Comparison of ENCODE assay signal across 28 cellular contexts in the genomic region with DNA sequence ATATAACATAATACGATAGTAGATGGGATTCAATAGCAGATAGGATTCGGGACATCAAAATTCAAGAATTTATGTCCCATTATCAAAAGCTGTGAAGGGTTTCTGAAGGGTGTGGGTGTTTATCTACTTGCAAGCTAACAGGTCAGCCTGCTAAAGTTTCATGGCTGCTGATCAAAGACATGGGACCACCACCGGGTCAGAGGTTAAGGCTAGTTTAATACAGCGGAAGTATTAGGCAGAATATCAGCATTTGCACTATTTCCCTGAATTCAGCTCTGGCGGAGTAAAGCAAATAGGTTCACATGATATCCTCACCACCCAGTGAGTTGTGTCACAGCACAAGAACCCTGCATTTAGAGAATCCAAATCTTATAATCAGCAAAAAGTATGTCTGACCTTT.
"Had no signal": no experiment of that assay in that cellular context is flagged by ENCODE, and none has a peak within 500 bp of the region (broad histone marks: within the 10 kb centered on the region; RNA-seq: fewer than 3 reads in every experiment).

No MANE protein-coding gene starts in this region.

- H3K4me1 Mint-ChIP-seq: mesothelial cell of epicardium; naive B cell; natural killer cell; stimulated activated memory B cell treated with anti-CD40 and anti-IgM and Interleukin-4, amounts not matched to agents 10 μg/mL and 1 μg/mL and 100 μg/mL, for 72 hours; stimulated activated naive CD8-positive, alpha-beta T cell treated with anti-CD3 and anti-CD28 coated beads, Interleukin-15, amount 100 ng/mL, for 72 hours had no signal

- DNase-seq: heart left ventricle; hippocampal formation; kidney; left colon; left lung; mesendoderm; naive B cell; natural killer cell; nucleus accumbens; pancreas; posterior cingulate gyrus; retina; right cardiac atrium; sigmoid colon; stimulated activated CD4-positive, alpha-beta T cell treated with anti-CD3 and anti-CD28 coated beads, Interleukin-1b, Interleukin-23, amount 100 ng/mL, for 48 hours; stimulated activated CD4-positive, alpha-beta T cell treated with anti-CD3 and anti-CD28 coated beads, Interleukin-2, amount 100 ng/mL, for 48 hours; stimulated activated CD4-positive, alpha-beta T cell treated with anti-CD3 and anti-CD28 coated beads, Interleukin-4, amount 100 ng/mL, for 4 hours; stimulated activated CD8-positive, alpha-beta memory T cell treated with anti-CD3 and anti-CD28 coated beads, Interleukin-4, amount 100 ng/mL, for 48 hours; stimulated activated naive CD4-positive, alpha-beta T cell treated with Interleukin-2 at 50 U/mL for 16 hours; stimulated activated naive CD8-positive, alpha-beta T cell treated with anti-CD3 and anti-CD28 coated beads, Interleukin-15, amount 100 ng/mL, for 72 hours; substantia nigra; uterus had no signal

- H3K27ac ChIP-seq: heart left ventricle, left lung, pancreas, prostate gland, sigmoid colon, tibial nerve, uterus had no signal

- H3K4me3 Mint-ChIP-seq: mesothelial cell of epicardium; naive B cell; natural killer cell; stimulated activated memory B cell treated with anti-CD40 and anti-IgM and Interleukin-4, amounts not matched to agents 10 μg/mL and 1 μg/mL and 100 μg/mL, for 72 hours; stimulated activated naive CD8-positive, alpha-beta T cell treated with anti-CD3 and anti-CD28 coated beads, Interleukin-15, amount 100 ng/mL, for 72 hours; type B pancreatic cell had no signal

- H3K27me3 ChIP-seq: heart left ventricle, left lung, pancreas, sigmoid colon, tibial nerve, uterus had no signal

- H3K36me3 Mint-ChIP-seq: mesothelial cell of epicardium; naive B cell; natural killer cell; stimulated activated memory B cell treated with anti-CD40 and anti-IgM and Interleukin-4, amounts not matched to agents 10 μg/mL and 1 μg/mL and 100 μg/mL, for 72 hours; type B pancreatic cell had no signal

- H3K27ac Mint-ChIP-seq: mesothelial cell of epicardium; naive B cell; natural killer cell; stimulated activated memory B cell treated with anti-CD40 and anti-IgM and Interleukin-4, amounts not matched to agents 10 μg/mL and 1 μg/mL and 100 μg/mL, for 72 hours; stimulated activated naive CD8-positive, alpha-beta T cell treated with anti-CD3 and anti-CD28 coated beads, Interleukin-15, amount 100 ng/mL, for 72 hours; type B pancreatic cell had no signal

- H3K4me3 ChIP-seq: heart left ventricle, left lung, lung, pancreas, prostate gland, sigmoid colon, tibial nerve, uterus had no signal

- ATAC-seq: heart left ventricle; left colon; left lung; natural killer cell; pancreas; right cardiac atrium; stimulated activated memory B cell treated with anti-CD40 and anti-IgM and Interleukin-4, amounts not matched to agents 10 μg/mL and 1 μg/mL and 100 μg/mL, for 72 hours; stimulated activated naive CD8-positive, alpha-beta T cell treated with anti-CD3 and anti-CD28 coated beads, Interleukin-15, amount 100 ng/mL, for 72 hours had no signal

- H3K4me1 ChIP-seq: heart left ventricle, left lung, pancreas, prostate gland, tibial nerve, uterus had no signal

- H3K27me3 Mint-ChIP-seq: stimulated activated memory B cell treated with anti-CD40 and anti-IgM and Interleukin-4, amounts not matched to agents 10 μg/mL and 1 μg/mL and 100 μg/mL, for 72 hours; stimulated activated naive CD8-positive, alpha-beta T cell treated with anti-CD3 and anti-CD28 coated beads, Interleukin-15, amount 100 ng/mL, for 72 hours; type B pancreatic cell had no signal

- H3K9me3 ChIP-seq: pancreas, prostate gland, sigmoid colon, tibial nerve, uterus had no signal

- H3K36me3 ChIP-seq: heart left ventricle, left lung, pancreas, prostate gland, sigmoid colon, tibial nerve, uterus had no signal
